In the genomic region with DNA sequence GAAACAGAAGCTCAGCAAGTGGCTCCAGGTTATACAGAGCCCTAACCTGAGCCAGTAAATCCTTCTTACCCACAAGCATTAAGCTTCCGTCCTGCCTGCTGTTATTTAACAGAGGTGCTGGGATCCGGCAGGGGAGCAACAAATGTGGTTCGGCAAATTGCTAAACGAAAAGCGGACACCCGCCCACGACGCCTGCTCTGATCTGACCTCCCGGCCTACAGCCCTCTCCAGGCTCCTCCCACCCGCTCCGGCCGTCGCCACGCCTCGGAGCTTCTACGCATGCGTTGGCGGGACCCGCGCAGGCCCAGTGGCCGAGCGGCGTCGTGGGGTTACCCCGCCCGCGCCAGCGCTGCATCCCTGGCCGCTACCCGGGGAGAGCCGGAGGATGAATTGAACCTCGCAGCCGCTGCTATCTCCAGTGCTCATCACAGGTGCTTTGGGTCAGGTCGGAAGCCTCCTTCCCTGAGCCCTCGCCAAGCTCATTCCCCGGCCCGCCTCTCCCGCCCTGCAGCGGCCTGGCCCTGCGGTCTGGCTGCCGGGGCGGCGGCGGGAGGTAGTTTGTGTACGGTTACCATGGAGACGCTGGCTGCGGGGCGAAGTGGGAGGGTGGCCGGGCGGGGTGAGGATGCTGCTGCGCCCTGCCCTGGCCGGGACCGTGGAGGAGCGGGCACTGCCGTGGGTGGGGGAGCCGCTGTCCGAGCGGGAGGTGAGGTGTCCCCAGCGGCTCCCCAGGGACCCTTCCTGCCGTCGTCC, we compare ENCODE assay signal across 8 cellular contexts. TPM values are rescaled to one million over a fixed set of nuclear protein-coding genes. Genes with fewer than 3 reads are reported as not detected.
DNase-seq lines count a peak whose midpoint lies in the region; ATAC-seq and TF ChIP-seq lines count a peak whose summit lies in the region.

A gene with protein sequence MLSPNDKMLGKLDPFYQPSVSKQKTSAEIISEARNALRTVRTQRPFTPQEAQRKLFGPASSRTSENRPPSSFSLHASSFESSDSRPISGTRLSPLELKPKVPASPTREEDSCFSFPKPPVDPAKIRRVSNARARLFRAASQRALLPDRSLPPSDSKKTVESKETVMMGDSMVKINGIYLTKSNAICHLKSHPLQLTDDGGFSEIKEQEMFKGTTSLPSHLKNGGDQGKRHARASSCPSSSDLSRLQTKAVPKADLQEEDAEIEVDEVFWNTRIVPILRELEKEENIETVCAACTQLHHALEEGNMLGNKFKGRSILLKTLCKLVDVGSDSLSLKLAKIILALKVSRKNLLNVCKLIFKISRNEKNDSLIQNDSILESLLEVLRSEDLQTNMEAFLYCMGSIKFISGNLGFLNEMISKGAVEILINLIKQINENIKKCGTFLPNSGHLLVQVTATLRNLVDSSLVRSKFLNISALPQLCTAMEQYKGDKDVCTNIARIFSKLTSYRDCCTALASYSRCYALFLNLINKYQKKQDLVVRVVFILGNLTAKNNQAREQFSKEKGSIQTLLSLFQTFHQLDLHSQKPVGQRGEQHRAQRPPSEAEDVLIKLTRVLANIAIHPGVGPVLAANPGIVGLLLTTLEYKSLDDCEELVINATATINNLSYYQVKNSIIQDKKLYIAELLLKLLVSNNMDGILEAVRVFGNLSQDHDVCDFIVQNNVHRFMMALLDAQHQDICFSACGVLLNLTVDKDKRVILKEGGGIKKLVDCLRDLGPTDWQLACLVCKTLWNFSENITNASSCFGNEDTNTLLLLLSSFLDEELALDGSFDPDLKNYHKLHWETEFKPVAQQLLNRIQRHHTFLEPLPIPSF (plus strand): TSS at position 307 of the 753 bp plus-strand sequence. CDS start 5,846 bp downstream, outside the sequence.

- TF ChIP-seq CTCF in lung (IDR thresholded peaks at IDR 0.05; ENCODE audit: control extremely low read depth, extremely low read depth) = no peak

- H3K4me3 Mint-ChIP-seq in activated CD8-positive, alpha-beta T cell treated with anti-CD3 and anti-CD28 coated beads, Interleukin-2, amount 10 ng/mL, durations not matched to agents 7 days and 5 days = peak within 1 kb of the TSS; percentile 84

- no peak within 1 kb of the TSS for H3K27ac ChIP-seq in ectodermal cell (ENCODE audit: insufficient read depth, low read depth, low read length, poor library complexity, severe bottlenecking)
- H3K27ac ChIP-seq in lung (ENCODE audit: low read depth in 1 of 2, low read length in 1 of 2) = peak within 1 kb of the TSS; percentile 78 to 85

- H3K36me3 ChIP-seq in ectodermal cell (ENCODE audit: control insufficient read depth, insufficient read depth, low read length) (no peaks in the 10 kb centered on the region), lung (ENCODE audit: control insufficient read depth in 2 of 2, insufficient read depth in 2 of 2, low read length in 2 of 2) (no peaks in the 10 kb centered on the region)

- POLR2A ChIA-PET in activated CD8-positive, alpha-beta T cell treated with anti-CD3 and anti-CD28 coated beads, Interleukin-2, amount 10 ng/mL, durations not matched to agents 7 days and 5 days (lab: Charles Lee) = interaction anchor here (0.6 to 1.5 kb wide), 6 partner anchors 9 to 246 kb away, joined by 3 to 5 read pairs (median 3); a partner anchor contains a TSS

- H3K4me1 ChIP-seq in ectodermal cell (ENCODE audit: control insufficient read depth, insufficient read depth, low read length) = no peaks in the 10 kb centered on the region
- H3K4me1 ChIP-seq in lung (ENCODE audit: control insufficient read depth in 2 of 2, insufficient read depth in 2 of 2, low read length in 2 of 2) = peaks cover 2 to 7% of the 10 kb centered on the region in 2 donors

- H3K4me1 Mint-ChIP-seq in activated CD8-positive, alpha-beta T cell treated with anti-CD3 and anti-CD28 coated beads, Interleukin-2, amount 10 ng/mL, durations not matched to agents 7 days and 5 days (ENCODE audit: low read depth) = peaks cover 31% of the 10 kb centered on the region

- peaks cover 5% of the 10 kb centered on the region for H3K27me3 Mint-ChIP-seq in activated CD8-positive, alpha-beta T cell treated with anti-CD3 and anti-CD28 coated beads, Interleukin-2, amount 10 ng/mL, durations not matched to agents 7 days and 5 days (ENCODE audit: low read depth)

- 0 to 1% methylated on average over 61 of the region's 61 CpGs for WGBS in ectodermal cell, 2 experiments
- 0 to 1% methylated on average over 48 to 61 of the region's 61 CpGs for WGBS in lung, 2 donors

- ATAC-seq in GM19452 (IDR thresholded peaks at IDR 0.05; ENCODE audit: unreplicated experiment) (peak; percentile 97), HG03571 (IDR thresholded peaks at IDR 0.05; ENCODE audit: unreplicated experiment) (peak; percentile 97), lung (ENCODE audit: insufficient read depth, low FRiP score) (peak; percentile 98)
- peak; percentile 86 for ATAC-seq in activated CD8-positive, alpha-beta T cell treated with anti-CD3 and anti-CD28 coated beads, Interleukin-2, amount 10 ng/mL, durations not matched to agents 7 days and 5 days

- H3K4me3 ChIP-seq in ectodermal cell (ENCODE audit: insufficient read depth, low read depth, low read length) (peak within 1 kb of the TSS; percentile 73), lung (peak within 1 kb of the TSS; percentile 70)

- H3K36me3 Mint-ChIP-seq in activated CD8-positive, alpha-beta T cell treated with anti-CD3 and anti-CD28 coated beads, Interleukin-2, amount 10 ng/mL, durations not matched to agents 7 days and 5 days (ENCODE audit: low read depth) = peaks cover 4% of the 10 kb centered on the region

- H3K9me3 ChIP-seq in ectodermal cell (ENCODE audit: control insufficient read depth, low read length) = no peaks in the 10 kb centered on the region
- no peaks in the 10 kb centered on the region for H3K9me3 ChIP-seq in lung (ENCODE audit: control insufficient read depth in 2 of 2, insufficient read depth in 1 of 2, low read length in 1 of 2)

- no peaks in the 10 kb centered on the region for H3K9me3 Mint-ChIP-seq in activated CD8-positive, alpha-beta T cell treated with anti-CD3 and anti-CD28 coated beads, Interleukin-2, amount 10 ng/mL, durations not matched to agents 7 days and 5 days (ENCODE audit: insufficient read depth)

- DNase-seq in CD1c-positive myeloid dendritic cell (ENCODE audit: extremely low spot score) (peak; percentile 98), NCI-H82 treated with DMSO at 0.1 percent for 48 hours (lab: John Stamatoyannopoulos, UW; ENCODE audit: unreplicated experiment) (peak; percentile 76), lung (ENCODE audit: low spot score) (peak; percentile 95)
- DNase-seq in activated CD8-positive, alpha-beta T cell treated with anti-CD3 and anti-CD28 coated beads, Interleukin-2, amount 10 ng/mL, durations not matched to agents 7 days and 5 days = peak; percentile 89
- peak; percentile 78 to 84 (median 82) for DNase-seq in stimulated activated CD4-positive, alpha-beta T cell treated with anti-CD3 and anti-CD28 coated beads, TNF-alpha, amount 100 ng/mL, for 24 hours (ENCODE audit: low read depth in 3 of 3)

- CTCF ChIA-PET in activated CD8-positive, alpha-beta T cell treated with anti-CD3 and anti-CD28 coated beads, Interleukin-2, amount 10 ng/mL, durations not matched to agents 7 days and 5 days (lab: Charles Lee) = interaction anchor here (0.7 to 5.1 kb wide), 7 partner anchors 9 to 307 kb away, joined by 3 to 49 read pairs (median 9); no protein-coding TSS in a partner anchor

- peak within 1 kb of the TSS; percentile 83 for H3K27ac Mint-ChIP-seq in activated CD8-positive, alpha-beta T cell treated with anti-CD3 and anti-CD28 coated beads, Interleukin-2, amount 10 ng/mL, durations not matched to agents 7 days and 5 days

- H3K27me3 ChIP-seq in ectodermal cell (ENCODE audit: control insufficient read depth, insufficient read depth, low read length, poor library complexity, severe bottlenecking) (no peaks in the 10 kb centered on the region), lung (ENCODE audit: control insufficient read depth, insufficient read depth) (no peaks in the 10 kb centered on the region)

RNA-seq across cellular contexts. Expression of the gene that starts here (rescaled TPM):
- 10 to 100 TPM; 10.3 to 10.9 TPM for total RNA-seq in activated CD8-positive, alpha-beta T cell treated with anti-CD3 and anti-CD28 coated beads, Interleukin-2, amount 10 ng/mL, durations not matched to agents 7 days and 5 days
- polyA plus RNA-seq in ectodermal cell (2013, experiment 1 of 4) = 14.8 TPM
- 12.5 TPM for polyA plus RNA-seq in ectodermal cell (2013, experiment 2 of 4)
- 9.0 TPM for polyA plus RNA-seq in ectodermal cell (2013, experiment 3 of 4)
- 10.0 TPM for polyA plus RNA-seq in ectodermal cell (2013, experiment 4 of 4)
- total RNA-seq in lung = 10 to 100 TPM; 11.7 to 16.5 TPM
- 1 to 10 TPM; 2.9 to 3.0 TPM for polyA plus RNA-seq in lung
